13 cellular contexts compared by ENCODE assay signal in genomic region chr9:77712533-77713130, GRCh38.
A peak's percentile ranks its signal among the peaks of the same experiment; 100 is the strongest.
DNase-seq lines count a peak whose midpoint lies in the region; ATAC-seq, FAIRE-seq and TF ChIP-seq lines count a peak whose summit lies in the region.
"Had no signal": no experiment of that assay in that cellular context is flagged by ENCODE, and none has a peak within 500 bp of the region (broad histone marks: within the 10 kb centered on the region; RNA-seq: fewer than 3 reads in every experiment).

No MANE protein-coding gene starts in this region.

- TF ChIP-seq POLR2A in IMR-90 (IDR thresholded peaks at IDR 0.05; ENCODE audit: low read depth, low read length) (no peak), K562 (conservative IDR thresholded peaks at IDR 0.05) (no peak)

- H4K91ac ChIP-seq in IMR-90 (ENCODE audit: insufficient read depth, low read depth, low read length) = peak overlapping the region; percentile 82

- peak overlapping the region; percentile 43; the same call in 2 of the 3 replicates for H2BK15ac ChIP-seq in IMR-90 (ENCODE audit: low read depth, low read length)

- peak overlapping the region; percentile 52 for H4K5ac ChIP-seq in IMR-90 (ENCODE audit: low read depth, low read length)

- H3K9me1 ChIP-seq in IMR-90 (ENCODE audit: insufficient read depth, low read length) (peaks cover 13% of the 10 kb centered on the region), K562 (ENCODE audit: control insufficient read depth, insufficient read depth, low read length) (no peaks in the 10 kb centered on the region)

- dilution Hi-C loops in IMR-90 (cut with HindIII; ENCODE audit: low sequenced_read_pairs, unreplicated experiment) = no loop called here

- H3K18ac ChIP-seq in IMR-90 (ENCODE audit: low read depth, low read length) = peak overlapping the region; percentile 82

- H3K4me1 ChIP-seq in IMR-90 (ENCODE audit: control insufficient read depth, insufficient read depth, low read length) (peaks cover 23% of the 10 kb centered on the region), K562 (replicated peaks in 1 of 2; ENCODE audit: control insufficient read depth in 2 of 2, insufficient read depth in 2 of 2, low read length in 2 of 2) (no peaks in the 10 kb centered on the region; a peak in 1 of 5 replicates), psoas muscle (no peaks in the 10 kb centered on the region)

- POLR2A ChIA-PET in IMR-90 (lab: Charles Lee; ENCODE audit: unreplicated experiment) = no interaction called here
- POLR2A ChIA-PET in K562 (lab: Yijun Ruan, JAX) = interaction anchor here (0.6 kb wide), 1 partner anchor 573 kb away, joined by 3 read pairs; no protein-coding TSS in a partner anchor

- no peaks in the 10 kb centered on the region for H4K20me1 ChIP-seq in IMR-90 (ENCODE audit: insufficient read depth, low read length)
- no peaks in the 10 kb centered on the region for H4K20me1 ChIP-seq in K562 (replicated peaks; ENCODE audit: control insufficient read depth, insufficient read depth, low read length)

- no peak for FAIRE-seq in K562 (lab: Jason Lieb, UNC)

- no peak for TF ChIP-seq RAD21 in IMR-90 (IDR thresholded peaks at IDR 0.05; ENCODE audit: low read length)
- no peak for TF ChIP-seq RAD21 in K562 (CRISPR knock-in tag; conservative IDR thresholded peaks at IDR 0.05 in 1 of 2, IDR thresholded peaks at IDR 0.05 in 1 of 2)

- peak overlapping the region; percentile 99 for H2BK5ac ChIP-seq in IMR-90 (ENCODE audit: low read depth, low read length, poor library complexity, severe bottlenecking)

- H2AK9ac ChIP-seq in IMR-90 (replicated peaks; ENCODE audit: low read depth, low read length, poor library complexity) = peak overlapping the region; percentile 37

- peak overlapping the region; percentile 38 to 83; a peak in 3 of 4 replicates for H4K8ac ChIP-seq in IMR-90 (ENCODE audit: low read depth in 2 of 2, low read length in 2 of 2)

- peaks cover 2 to 7% of the 10 kb centered on the region in 2 experiments; a peak in 1 of 4 replicates for H3K79me1 ChIP-seq in IMR-90 (ENCODE audit: low read depth in 1 of 2, low read length in 2 of 2)

- CTCF ChIA-PET in IMR-90 (lab: Yijun Ruan, JAX) = no interaction called here
- CTCF ChIA-PET in K562 (lab: Yijun Ruan, JAX; ENCODE audit: low intra/inter-chr PET ratio) = no interaction called here

- BruUV-seq in IMR-90 (replicated peaks; lab: Mats Ljungman, UMichigan) (no TSS peak), K562 (replicated peaks; lab: Mats Ljungman, UMichigan) (no TSS peak)

- H3K9ac ChIP-seq in IMR-90 (ENCODE audit: low read depth, low read length) = no peak overlapping the region
- no peak overlapping the region for H3K9ac ChIP-seq in K562 (ENCODE audit: insufficient read depth in 1 of 2, low read depth in 2 of 2, low read length in 2 of 2)

- peak overlapping the region; percentile 93; the same call in 1 of the 2 replicates for H3K14ac ChIP-seq in IMR-90 (replicated peaks; ENCODE audit: low read depth, low read length)

- H3K27ac ChIP-seq in IMR-90 (ENCODE audit: insufficient read depth, low read length) = peak overlapping the region; percentile 48
- H3K27ac ChIP-seq in K562 (ENCODE audit: extremely low read depth, low read depth, low read length) = no peak overlapping the region
- no peak overlapping the region for H3K27ac ChIP-seq in psoas muscle
- H3K27ac ChIP-seq: stomach had no signal

- TF ChIP-seq EP300 in K562 (IDR thresholded peaks at IDR 0.05; ENCODE audit: low read length) = no peak

- peak overlapping the region; percentile 6 for H3K4me2 ChIP-seq in IMR-90 (ENCODE audit: low read depth, low read length)
- H3K4me2 ChIP-seq in K562 (ENCODE audit: insufficient read depth, low read length) = no peak overlapping the region

- H2AK5ac ChIP-seq in IMR-90 (ENCODE audit: low read depth, low read length) = peak overlapping the region; percentile 91

- peak overlapping the region; percentile 73 for H3K4ac ChIP-seq in IMR-90 (ENCODE audit: low read depth, low read length)

- H2AFZ ChIP-seq in IMR-90 (replicated peaks; ENCODE audit: low read length, poor library complexity) (peak overlapping the region; percentile 19), K562 (ENCODE audit: low read depth, low read length) (no peak overlapping the region)

- intact Hi-C loops in IMR-90 (cut with micrococcal nuclease) (no loop called here), K562 (cut with micrococcal nuclease) (no loop called here), psoas muscle (cut with DNase I) (loop anchor here in 1 of 2 donors (5.0 kb wide), 1 partner anchor 85 kb away; no protein-coding TSS in a partner anchor)

- peak; percentile 53 for DNase-seq in AG20443 (ENCODE audit: low spot score)
- peak; percentile 90 for DNase-seq in IMR-90
- no peak for DNase-seq in K562 (ENCODE audit: extremely low read depth in 1 of 4, low spot score in 3 of 4)
- DNase-seq in kidney tubule cell (ENCODE audit: low spot score) = peak; percentile 85
- no peak for DNase-seq in psoas muscle
- no peak for DNase-seq in G401 (ENCODE audit: low spot score)
- no peak for DNase-seq in HT-29 (ENCODE audit: low spot score)
- no peak for DNase-seq in germinal center (ENCODE audit: low spot score)
- DNase-seq: activated naive CD4-positive, alpha-beta T cell treated with anti-CD3 and anti-CD28 coated beads for 36 hours; DND-41; NCI-H1092 treated with DMSO at 0.1 percent for 48 hours; NK-92 treated with Interleukin-12 subunit alpha and Interleukin-12 subunit beta, amount 100 ng/mL, for 24 hours; stomach had no signal

- no peak overlapping the region for H3K4me3 ChIP-seq in IMR-90 (ENCODE audit: insufficient read depth, low read depth, low read length)
- H3K4me3 ChIP-seq in K562 = no peak overlapping the region
- H3K4me3 ChIP-seq in psoas muscle = no peak overlapping the region
- H3K4me3 ChIP-seq: stomach had no signal

- in situ Hi-C loops in IMR-90 (cut with MboI; ENCODE audit: low sequenced_read_pairs) (no loop called here), K562 (cut with MboI) (no loop called here), G401 (cut with HindIII; ENCODE audit: low sequenced_read_pairs) (no loop called here)

- TF ChIP-seq CTCF in IMR-90 (conservative IDR thresholded peaks at IDR 0.05; ENCODE audit: low read depth, low read length) (no peak), K562 (IDR thresholded peaks at IDR 0.05 in 2 of 3, conservative IDR thresholded peaks at IDR 0.05 in 1 of 3; ENCODE audit: insufficient read depth in 2 of 3, low read depth in 1 of 3, low read length in 3 of 3) (no peak), psoas muscle (IDR thresholded peaks at IDR 0.05) (no peak)

- H3K27me3 ChIP-seq in IMR-90 (ENCODE audit: control insufficient read depth, insufficient read depth, low read length) (no peaks in the 10 kb centered on the region), K562 (ENCODE audit: control insufficient read depth in 2 of 2, insufficient read depth in 2 of 2, low read length in 2 of 2) (no peaks in the 10 kb centered on the region), psoas muscle (ENCODE audit: insufficient read depth in 3 of 3, low read length in 2 of 3) (no peaks in the 10 kb centered on the region)
- H3K27me3 ChIP-seq: stomach had no signal

- peak; percentile 74 for ATAC-seq in IMR-90 (ENCODE audit: low read depth)
- ATAC-seq in K562 = no peak
- no peak for ATAC-seq in psoas muscle

- WGBS in IMR-90 (ENCODE audit: extremely low coverage in 2 of 2, insufficient read length in 1 of 2), 2 experiments = no CpG with 5 or more reads among the region's 9 CpGs
- 40% methylated on average over 6 of the region's 9 CpGs for WGBS in K562 (ENCODE audit: insufficient coverage, low coverage, missing lambda C conversion rate)
- 81 to 87% (median 82%) methylated on average over 9 of the region's 9 CpGs for WGBS in psoas muscle, 3 donors

- H3K79me2 ChIP-seq in K562 (ENCODE audit: control insufficient read depth, insufficient read depth, low read length) = no peaks in the 10 kb centered on the region

- peaks cover 4% of the 10 kb centered on the region; the same call in 1 of the 2 replicates for H3K9me3 ChIP-seq in IMR-90 (ENCODE audit: control insufficient read depth, insufficient read depth, low read length)
- H3K9me3 ChIP-seq in K562 (replicated peaks; ENCODE audit: control insufficient read depth, insufficient read depth, low read depth, low read length) = no peaks in the 10 kb centered on the region
- H3K9me3 ChIP-seq in psoas muscle = no peaks in the 10 kb centered on the region

- peak overlapping the region; percentile 84 for H2BK120ac ChIP-seq in IMR-90 (ENCODE audit: low read depth, low read length)

- H3K36me3 ChIP-seq in IMR-90 (ENCODE audit: control insufficient read depth, insufficient read depth, low read length) = no peaks in the 10 kb centered on the region
- no peaks in the 10 kb centered on the region for H3K36me3 ChIP-seq in K562 (ENCODE audit: control insufficient read depth, insufficient read depth, low read length)
- no peaks in the 10 kb centered on the region for H3K36me3 ChIP-seq in psoas muscle (ENCODE audit: insufficient read depth in 1 of 2, low read depth in 1 of 2)
- H3K36me3 ChIP-seq: stomach had no signal

- H3K23ac ChIP-seq in IMR-90 (ENCODE audit: low read depth, low read length) = peak overlapping the region; percentile 7; the same call in 1 of the 2 replicates

- H3K56ac ChIP-seq in IMR-90 (ENCODE audit: extremely low read depth, insufficient read depth, low read length) = peak overlapping the region; percentile 26; the same call in 1 of the 2 replicates

- peak overlapping the region; percentile 95 for H2BK20ac ChIP-seq in IMR-90 (ENCODE audit: low read depth, low read length)

TF ChIP-seq in IMR-90, 13 proteins besides CTCF, POLR2A, EP300 and RAD21:
- TF ChIP-seq RCOR1 (IDR thresholded peaks at IDR 0.05; ENCODE audit: insufficient replicate concordance, low read length) (peak; percentile 18), MAFK (IDR thresholded peaks at IDR 0.05; ENCODE audit: low read depth, low read length) (no peak), CHD1 (IDR thresholded peaks at IDR 0.05; ENCODE audit: low read depth, low read length) (no peak), CEBPB (IDR thresholded peaks at IDR 0.05; ENCODE audit: low read depth, low read length) (peak; percentile 77)
TF ChIP-seq in IMR-90: peak in this region for 2.

TF ChIP-seq in K562, 482 proteins besides CTCF, POLR2A, EP300 and RAD21:
- TF ChIP-seq TCF7 (IDR thresholded peaks at IDR 0.05; ENCODE audit: borderline replicate concordance) (no peak), NFIC (IDR thresholded peaks at IDR 0.05) (peak; percentile 52; the same call in 1 of the 2 replicates)

Comparison
In these comparisons a context has a peak if more than half of its experiments do, and no peak if none do; other contexts are left out.
1. DNase-seq: peak in AG20443 (single experiment), IMR-90 (single experiment) and kidney tubule cell (single experiment); none in K562 (0 of 4), psoas muscle (0 of 2), G401 (single experiment), HT-29 (single experiment) and germinal center (single experiment).